ENCODE assay signal across 26 cellular contexts in the genomic region with DNA sequence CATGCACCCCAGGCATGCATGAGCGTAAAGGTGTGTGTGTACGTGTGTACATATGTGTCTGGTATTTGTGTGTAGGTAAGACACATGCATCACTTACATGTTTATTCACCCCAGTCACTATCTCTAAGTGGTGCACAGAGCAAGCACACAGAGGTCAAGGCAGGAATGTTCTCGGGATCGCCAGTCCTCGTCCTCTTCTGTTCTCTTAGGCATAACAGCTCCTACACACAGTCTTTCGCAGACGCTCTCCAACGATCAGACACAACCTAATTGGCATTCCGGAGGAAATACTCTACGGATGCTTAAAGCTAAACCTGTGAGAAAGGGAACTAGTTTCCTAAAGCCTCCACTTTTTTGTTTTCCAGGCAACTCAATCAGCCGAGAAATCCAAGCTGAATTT.
"Had no signal": no experiment of that assay in that cellular context is flagged by ENCODE, and none has a peak within 500 bp of the region (broad histone marks: within the 10 kb centered on the region; RNA-seq: fewer than 3 reads in every experiment).

No MANE protein-coding gene starts in this region.

- H3K27ac ChIP-seq: ascending aorta, body of pancreas, SK-N-MC, WERI-Rb-1 had no signal

- H3K27me3 ChIP-seq: ascending aorta, body of pancreas had no signal

- H3K4me1 ChIP-seq: body of pancreas had no signal

- H3K9me3 ChIP-seq: ascending aorta, body of pancreas had no signal

- DNase-seq: activated CD4-positive, alpha-beta T cell treated with anti-CD3 and anti-CD28 coated beads for 4 hours; activated CD8-positive, alpha-beta memory T cell treated with anti-CD3 and anti-CD28 coated beads, Interleukin-2, amount 50 U/mL, for 48 hours; activated CD8-positive, alpha-beta T cell treated with anti-CD3 and anti-CD28 coated beads, Interleukin-2, amount 10 ng/mL, durations not matched to agents 7 days and 5 days; activated naive CD4-positive, alpha-beta T cell treated with Interleukin-2 at 50 U/mL for 16 hours; activated naive CD8-positive, alpha-beta T cell treated with anti-CD3 and anti-CD28 coated beads, Interleukin-2, amount 50 U/mL, for 24 hours; activated T-cell treated with anti-CD3 and anti-CD28 coated beads, Interleukin-2, amount 50 U/mL, for 1 hour; amniotic stem cell; body of pancreas; Karpas-422; MM.1S; NCI-H1105; NCI-H1436; NCI-H187; NCI-H2081; NCI-H446; NCI-H524; NCI-H748 treated with DMSO at 0.1 percent for 48 hours; T-cell; T-helper 2 cell; T1000; WERI-Rb-1 had no signal

- H3K36me3 ChIP-seq: ascending aorta, WERI-Rb-1 had no signal

- H3K4me3 ChIP-seq: ascending aorta, body of pancreas, SK-N-MC had no signal

- ATAC-seq: activated CD4-positive, CD25-positive, alpha-beta regulatory T cell treated with anti-CD3 and anti-CD28 coated beads, Interleukin-2, amount 50 U/mL, for 24 hours; activated CD8-positive, alpha-beta T cell treated with anti-CD3 and anti-CD28 coated beads, Interleukin-2, amount 10 ng/mL, durations not matched to agents 7 days and 5 days; activated naive CD4-positive, alpha-beta T cell treated with anti-CD3 and anti-CD28 coated beads, Interleukin-2, amount 50 U/mL, for 72 hours; activated naive CD8-positive, alpha-beta T cell treated with anti-CD3 and anti-CD28 coated beads, Interleukin-2, amount 50 U/mL, for 24 hours; body of pancreas; Right ventricle myocardium inferior; T-cell had no signal
